In the genomic region with DNA sequence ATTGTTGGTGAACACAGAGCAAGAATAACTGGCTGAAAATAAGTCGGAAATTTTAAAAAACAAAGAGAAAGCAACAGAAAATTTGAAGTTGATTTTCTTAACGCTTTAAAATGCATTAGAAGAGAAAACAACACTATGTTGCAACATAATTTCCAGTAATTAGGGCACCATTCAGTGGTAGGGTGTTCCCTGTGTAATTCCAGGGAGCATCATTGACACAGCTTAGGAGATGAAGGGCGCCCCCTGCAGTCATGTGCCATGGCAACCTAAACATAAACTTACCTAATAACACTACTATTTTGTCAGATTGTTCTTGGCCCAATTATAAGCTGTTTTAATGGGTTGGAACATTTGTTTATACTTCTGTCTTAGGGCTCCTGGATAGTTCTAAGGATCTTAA, we compare ENCODE assay signal across 8 cellular contexts.
A peak's percentile ranks its signal among the peaks of the same experiment; 100 is the strongest.
DNase-seq lines count a peak whose midpoint lies in the region; ATAC-seq and TF ChIP-seq lines count a peak whose summit lies in the region.

No MANE protein-coding gene starts in this region.

- no peaks in the 10 kb centered on the region for H3K36me3 ChIP-seq in fibroblast of lung (ENCODE audit: control insufficient read depth, insufficient read depth, low read length)

- H3K9me3 Mint-ChIP-seq in mesothelial cell of epicardium: no peaks in the 10 kb centered on the region

- H3K27ac ChIP-seq in fibroblast of lung (ENCODE audit: insufficient read depth, low read length): no peak overlapping the region

- H3K9me3 ChIP-seq in fibroblast of lung (ENCODE audit: control insufficient read depth, insufficient read depth, low read depth, low read length): no peaks in the 10 kb centered on the region

- H3K36me3 Mint-ChIP-seq in mesothelial cell of epicardium: no peaks in the 10 kb centered on the region

- H3K27me3 Mint-ChIP-seq in mesothelial cell of epicardium (ENCODE audit: low read depth): no peaks in the 10 kb centered on the region

- no peaks in the 10 kb centered on the region for H3K79me2 ChIP-seq in fibroblast of lung (ENCODE audit: control insufficient read depth, insufficient read depth, low read length)

- H3K4me1 ChIP-seq in fibroblast of lung (ENCODE audit: control insufficient read depth, extremely low read depth, insufficient read depth, low read length): peaks cover 2% of the 10 kb centered on the region

- no peak overlapping the region for H3K27ac Mint-ChIP-seq in mesothelial cell of epicardium

- peaks cover 3% of the 10 kb centered on the region for H3K4me1 Mint-ChIP-seq in mesothelial cell of epicardium

- H3K9ac ChIP-seq in fibroblast of lung (ENCODE audit: insufficient read depth, low read length): no peak overlapping the region

- no peak overlapping the region for H2AFZ ChIP-seq in fibroblast of lung (ENCODE audit: low read length)

- TF ChIP-seq CTCF in fibroblast of lung (conservative IDR thresholded peaks at IDR 0.05 in 1 of 2, IDR thresholded peaks at IDR 0.05 in 1 of 2; ENCODE audit: low read depth in 1 of 2, low read length in 2 of 2): peak; percentile 50 to 68
- no peak for TF ChIP-seq CTCF in mesothelial cell of epicardium (IDR thresholded peaks at IDR 0.05; ENCODE audit: unreplicated experiment)

- DNase-seq in SHP77 (lab: John Stamatoyannopoulos, UW) (peak; percentile 26 to 47), SHP77 treated with DMSO at 0.1 percent for 48 hours (lab: John Stamatoyannopoulos, UW) (no peak), NCI-H446 treated with DMSO at 0.1 percent for 48 hours (lab: John Stamatoyannopoulos, UW) (peak; percentile 18), fibroblast of lung (ENCODE audit: low read depth in 2 of 2) (peak; percentile 25 to 63), pons (ENCODE audit: low spot score) (peak; percentile 53), mesothelial cell of epicardium (ENCODE audit: low spot score in 2 of 2, unreplicated experiment in 2 of 2) (no peak)

- ATAC-seq in HG02759 (IDR thresholded peaks at IDR 0.05; ENCODE audit: unreplicated experiment) (no peak), GM19395 (IDR thresholded peaks at IDR 0.05; ENCODE audit: unreplicated experiment) (no peak)

- no peak overlapping the region for H3K4me3 ChIP-seq in fibroblast of lung (replicated peaks in 1 of 4; ENCODE audit: control extremely low read depth in 1 of 4, insufficient read depth in 1 of 4, low read depth in 3 of 4, low read length in 4 of 4)

- H3K4me3 Mint-ChIP-seq in mesothelial cell of epicardium: no peak overlapping the region

- H4K20me1 ChIP-seq in fibroblast of lung (ENCODE audit: control insufficient read depth, extremely low read depth, insufficient read depth, low read length): no peaks in the 10 kb centered on the region

- no peaks in the 10 kb centered on the region for H3K27me3 ChIP-seq in fibroblast of lung (ENCODE audit: control insufficient read depth, insufficient read depth, low read length)

- H3K4me2 ChIP-seq in fibroblast of lung (ENCODE audit: extremely low read depth, insufficient read depth, low read length): no peak overlapping the region

Comparison
In these comparisons a context has a peak if more than half of its experiments do, and no peak if none do; other contexts are left out.
1. DNase-seq: peak in SHP77 (2 of 2), NCI-H446 treated with DMSO at 0.1 percent for 48 hours (single experiment), fibroblast of lung (2 of 2) and pons (single experiment); none in SHP77 treated with DMSO at 0.1 percent for 48 hours (single experiment) and mesothelial cell of epicardium (0 of 2).